ENCODE assay signal across 12 cellular contexts in the genomic region with DNA sequence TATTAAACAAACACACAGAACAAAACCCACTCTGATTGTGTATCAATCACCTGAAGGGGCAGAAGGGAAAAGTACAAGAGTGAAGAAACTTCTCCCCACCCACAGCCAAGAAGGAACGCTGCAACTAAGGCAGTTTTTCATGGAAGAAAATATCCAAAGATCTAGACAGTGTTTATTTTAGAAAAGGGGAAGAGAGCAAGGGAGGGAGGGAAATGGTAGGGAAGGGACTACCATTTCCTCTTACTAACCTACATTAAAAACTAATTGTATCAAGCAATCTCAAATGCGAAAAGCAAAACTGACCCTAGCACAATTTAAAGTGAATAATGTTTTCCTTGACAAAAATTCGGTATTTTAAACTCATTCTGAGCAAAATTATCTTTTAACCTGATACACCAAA. TPM values are rescaled to one million over a fixed set of nuclear protein-coding genes. Genes with fewer than 3 reads are reported as not detected.
A peak's percentile ranks its signal among the peaks of the same experiment; 100 is the strongest.
DNase-seq lines count a peak whose midpoint lies in the region; ATAC-seq and TF ChIP-seq lines count a peak whose summit lies in the region.
"Had no signal": no experiment of that assay in that cellular context is flagged by ENCODE, and none has a peak within 500 bp of the region (broad histone marks: within the 10 kb centered on the region; RNA-seq: fewer than 3 reads in every experiment).

No MANE protein-coding gene starts in this region.

- TF ChIP-seq CTCF in fibroblast of villous mesenchyme (IDR thresholded peaks at IDR 0.05; ENCODE audit: insufficient read depth, low read depth, low read length) (no peak), smooth muscle cell (IDR thresholded peaks at IDR 0.05; ENCODE audit: borderline replicate concordance, insufficient read depth, poor library complexity, severe bottlenecking) (no peak), sigmoid colon (IDR thresholded peaks at IDR 0.05) (no peak)

- no peak overlapping the region for H2AFZ ChIP-seq in smooth muscle cell (ENCODE audit: low read depth)

- no peaks in the 10 kb centered on the region for H3K9me3 ChIP-seq in T-helper 17 cell (ENCODE audit: control insufficient read depth, low read length, poor library complexity, severe bottlenecking)
- no peaks in the 10 kb centered on the region for H3K9me3 ChIP-seq in smooth muscle cell (replicated peaks; ENCODE audit: low read depth)
- H3K9me3 ChIP-seq in sigmoid colon = no peaks in the 10 kb centered on the region
- H3K9me3 ChIP-seq: uterus had no signal

- H3K36me3 ChIP-seq in smooth muscle cell (ENCODE audit: low read depth) (no peaks in the 10 kb centered on the region), sigmoid colon (no peaks in the 10 kb centered on the region)
- H3K36me3 ChIP-seq: uterus had no signal

- peak overlapping the region; percentile 46 for H3K4me3 Mint-ChIP-seq in activated CD4-positive, alpha-beta T cell treated with anti-CD3 and anti-CD28 coated beads, Interleukin-2, amount 10 ng/mL, durations not matched to agents 24 days and 14 days
- peak overlapping the region; percentile 10 for H3K4me3 Mint-ChIP-seq in T-helper 17 cell

- intact Hi-C loops in activated CD4-positive, alpha-beta T cell treated with anti-CD3 and anti-CD28 coated beads, Interleukin-2, amount 10 ng/mL, durations not matched to agents 24 days and 14 days (cut with micrococcal nuclease) = loop anchor here (5.0 to 10.0 kb wide), 3 partner anchors 59 to 296 kb away; no protein-coding TSS in a partner anchor
- intact Hi-C loops in sigmoid colon (cut with DNase I) = loop anchor here (5.0 to 10.0 kb wide), 3 partner anchors 86 to 421 kb away; no protein-coding TSS in a partner anchor

- H3K27ac ChIP-seq in smooth muscle cell (ENCODE audit: low read depth) = peak overlapping the region; percentile 36
- peak overlapping the region in 2 of 4 donors; percentile 4 to 97 for H3K27ac ChIP-seq in sigmoid colon

- H3K4me3 ChIP-seq in fibroblast of villous mesenchyme (ENCODE audit: low read depth, low read length) = peak overlapping the region; percentile 13
- H3K4me3 ChIP-seq in smooth muscle cell = peak overlapping the region; percentile 18
- no peak overlapping the region for H3K4me3 ChIP-seq in sigmoid colon
- H3K4me3 ChIP-seq: uterus had no signal

- no peak for ATAC-seq in T-helper 17 cell

- peaks cover 11% of the 10 kb centered on the region for H3F3A ChIP-seq in smooth muscle cell (ENCODE audit: low read depth)

- H3K79me2 ChIP-seq in smooth muscle cell (ENCODE audit: low read depth) = peaks cover 80% of the 10 kb centered on the region

- no peak overlapping the region for H3K9ac ChIP-seq in smooth muscle cell (ENCODE audit: low read depth)

- no peaks in the 10 kb centered on the region for H3K9me3 Mint-ChIP-seq in activated CD4-positive, alpha-beta T cell treated with anti-CD3 and anti-CD28 coated beads, Interleukin-2, amount 10 ng/mL, durations not matched to agents 24 days and 14 days

- H3K27ac Mint-ChIP-seq in activated CD4-positive, alpha-beta T cell treated with anti-CD3 and anti-CD28 coated beads, Interleukin-2, amount 10 ng/mL, durations not matched to agents 24 days and 14 days = no peak overlapping the region
- peak overlapping the region; percentile 39 for H3K27ac Mint-ChIP-seq in T-helper 17 cell

- no peak for TF ChIP-seq POLR2A in sigmoid colon (IDR thresholded peaks at IDR 0.05)

- no peaks in the 10 kb centered on the region for H3K36me3 Mint-ChIP-seq in activated CD4-positive, alpha-beta T cell treated with anti-CD3 and anti-CD28 coated beads, Interleukin-2, amount 10 ng/mL, durations not matched to agents 24 days and 14 days (ENCODE audit: low read depth)
- H3K36me3 Mint-ChIP-seq in T-helper 17 cell (ENCODE audit: low read depth) = peaks cover 5% of the 10 kb centered on the region

- H3K27me3 ChIP-seq in smooth muscle cell (ENCODE audit: low read depth) (no peaks in the 10 kb centered on the region), sigmoid colon (no peaks in the 10 kb centered on the region)
- H3K27me3 ChIP-seq: uterus had no signal

- H3K4me1 ChIP-seq in smooth muscle cell (ENCODE audit: low read depth) = peaks cover 56% of the 10 kb centered on the region
- peaks cover 0 to 71% (median 56%) of the 10 kb centered on the region in 4 donors for H3K4me1 ChIP-seq in sigmoid colon

- peaks cover 77% of the 10 kb centered on the region for H4K20me1 ChIP-seq in smooth muscle cell (ENCODE audit: low read depth)

- H3K4me2 ChIP-seq in smooth muscle cell = peak overlapping the region; percentile 88

- TF ChIP-seq EP300 in sigmoid colon (IDR thresholded peaks at IDR 0.05) = no peak

- H3K27me3 Mint-ChIP-seq in activated CD4-positive, alpha-beta T cell treated with anti-CD3 and anti-CD28 coated beads, Interleukin-2, amount 10 ng/mL, durations not matched to agents 24 days and 14 days = peaks cover 5% of the 10 kb centered on the region
- peaks cover 28% of the 10 kb centered on the region for H3K27me3 Mint-ChIP-seq in T-helper 17 cell

- WGBS in smooth muscle cell (ENCODE audit: low lambda C conversion rate) = 64% methylated on average over 3 of the region's 3 CpGs
- WGBS in sigmoid colon, 2 donors = 9 to 32% methylated on average over 3 of the region's 3 CpGs

- H3K4me1 Mint-ChIP-seq in activated CD4-positive, alpha-beta T cell treated with anti-CD3 and anti-CD28 coated beads, Interleukin-2, amount 10 ng/mL, durations not matched to agents 24 days and 14 days = peaks cover 70% of the 10 kb centered on the region
- peaks cover 50% of the 10 kb centered on the region for H3K4me1 Mint-ChIP-seq in T-helper 17 cell

- no peak for DNase-seq in activated CD4-positive, alpha-beta T cell treated with anti-CD3 and anti-CD28 coated beads, Interleukin-2, amount 10 ng/mL, durations not matched to agents 24 days and 14 days
- no peak for DNase-seq in activated CD4-positive, alpha-beta T cell treated with anti-CD3 and anti-CD28 coated beads for 4 hours
- DNase-seq in T-helper 17 cell (no peak), fibroblast of villous mesenchyme (ENCODE audit: low read depth) (peak; percentile 25), smooth muscle cell (lab: John Stamatoyannopoulos, UW; ENCODE audit: unreplicated experiment) (no peak), NCI-H1092 treated with DMSO at 0.1 percent for 48 hours (lab: John Stamatoyannopoulos, UW) (no peak), sigmoid colon (no peak), NCI-H1048 (lab: John Stamatoyannopoulos, UW) (no peak)
- DNase-seq: amygdala; NCI-H1105 treated with DMSO at 0.1 percent for 48 hours; stimulated activated CD4-positive, alpha-beta T cell treated with anti-CD3 and anti-CD28 coated beads, Interleukin-4, amount 100 ng/mL, for 4 hours; uterus had no signal

RNA-seq across cellular contexts. Expression of gene NRIP1, which starts 3.5 kb away (rescaled TPM):
- 10.1 and 10.2 TPM in 2 replicates for total RNA-seq in activated CD4-positive, alpha-beta T cell treated with anti-CD3 and anti-CD28 coated beads, Interleukin-2, amount 10 ng/mL, durations not matched to agents 24 days and 14 days
- 10 to 100 TPM; 29.9 to 33.7 TPM for total RNA-seq in T-helper 17 cell
- total RNA-seq in fibroblast of villous mesenchyme = 46.1 and 56.6 TPM in 2 replicates
- total RNA-seq in smooth muscle cell = 26.0 and 27.9 TPM in 2 replicates
- 5.1 and 11.0 TPM in 2 replicates for polyA plus RNA-seq in smooth muscle cell
- 10 to 100 TPM; 26.3 to 35.3 (median 28.8) TPM for total RNA-seq in sigmoid colon
- polyA plus RNA-seq in sigmoid colon = 10 to 100 TPM; 10.2 to 15.0 (median 11.6) TPM

Comparison
In these comparisons a context has a peak if more than half of its experiments do, and no peak if none do; other contexts are left out.
1. H3K4me3 ChIP-seq: peak in fibroblast of villous mesenchyme (single experiment) and smooth muscle cell (single experiment); none in sigmoid colon (0 of 4).